In genomic region chr4:78939667-78940008, GRCh38 we compare ENCODE assay signal across 8 cellular contexts. TPM values are rescaled to one million over a fixed set of nuclear protein-coding genes. Genes with fewer than 3 reads are reported as not detected.
A peak's percentile ranks its signal among the peaks of the same experiment; 100 is the strongest.
DNase-seq lines count a peak whose midpoint lies in the region; ATAC-seq, FAIRE-seq and TF ChIP-seq lines count a peak whose summit lies in the region.

No MANE protein-coding gene starts in this region.

- H3K27ac ChIP-seq in ectodermal cell (ENCODE audit: insufficient read depth, low read depth, low read length, poor library complexity, severe bottlenecking) = no peak overlapping the region
- H3K27ac ChIP-seq in neutrophil = no peak overlapping the region

- peaks cover 4% of the 10 kb centered on the region for H3K4me1 ChIP-seq in ectodermal cell (ENCODE audit: control insufficient read depth, insufficient read depth, low read length)
- peaks cover 13 to 14% of the 10 kb centered on the region in 2 experiments for H3K4me1 ChIP-seq in neutrophil (ENCODE audit: control insufficient read depth in 1 of 2, insufficient read depth in 1 of 2, low read depth in 1 of 2, low read length in 1 of 2)

- DNase-seq in GM12892 (ENCODE audit: insufficient read length) = no peak
- no peak for DNase-seq in NB4 (ENCODE audit: low read depth)
- no peak for DNase-seq in NCI-H345 (lab: John Stamatoyannopoulos, UW)
- DNase-seq in AG08396 (ENCODE audit: low spot score) = no peak

- ATAC-seq in GM21723 (IDR thresholded peaks at IDR 0.05; ENCODE audit: unreplicated experiment) = peak; percentile 24
- no peak for ATAC-seq in GM21381 (IDR thresholded peaks at IDR 0.05; ENCODE audit: unreplicated experiment)

- WGBS in ectodermal cell, 2 experiments = 2 to 4% methylated on average over 8 to 9 of the region's 9 CpGs

- TF ChIP-seq CTCF in NB4 (IDR thresholded peaks at IDR 0.05; ENCODE audit: low read depth, low read length) (no peak), neutrophil (IDR thresholded peaks at IDR 0.05) (no peak)

- FAIRE-seq in GM12892 (lab: Jason Lieb, UNC) = peak; percentile 9

- H3K9me3 ChIP-seq in ectodermal cell (ENCODE audit: control insufficient read depth, low read length) (no peaks in the 10 kb centered on the region), neutrophil (no peaks in the 10 kb centered on the region)

- H3K4me3 ChIP-seq in NB4 (ENCODE audit: low read depth, low read length) (peak overlapping the region; percentile 89), ectodermal cell (ENCODE audit: insufficient read depth, low read depth, low read length) (peak overlapping the region; percentile 77), neutrophil (ENCODE audit: low read depth in 1 of 2, low read length in 1 of 2) (peak overlapping the region; percentile 67 to 73)

- no peaks in the 10 kb centered on the region for H3K27me3 ChIP-seq in ectodermal cell (ENCODE audit: control insufficient read depth, insufficient read depth, low read length, poor library complexity, severe bottlenecking)
- H3K27me3 ChIP-seq in neutrophil = peaks cover 12% of the 10 kb centered on the region

- H3K36me3 ChIP-seq in ectodermal cell (ENCODE audit: control insufficient read depth, insufficient read depth, low read length) (no peaks in the 10 kb centered on the region), neutrophil (no peaks in the 10 kb centered on the region)

- TF ChIP-seq POLR2A in GM12892 (IDR thresholded peaks at IDR 0.05; ENCODE audit: low read depth, low read length) (no peak), NB4 (IDR thresholded peaks at IDR 0.05; ENCODE audit: extremely low read depth, insufficient read length) (no peak)

RNA-seq across cellular contexts. Expression of gene PAQR3, which starts 0.4 kb away (rescaled TPM):
- polyA plus RNA-seq in GM12892 (2012; ENCODE audit: missing spikeins) = 5.5 TPM
- polyA plus RNA-seq in ectodermal cell (2013, experiment 1 of 4) = 42.3 TPM
- polyA plus RNA-seq in ectodermal cell (2013, experiment 2 of 4) = 41.3 TPM
- polyA plus RNA-seq in ectodermal cell (2013, experiment 3 of 4) = 35.1 TPM
- 36.6 TPM for polyA plus RNA-seq in ectodermal cell (2013, experiment 4 of 4)
